In genomic region chr2:189798312-189799029, GRCh38 we compare ENCODE assay signal across 8 cellular contexts. TPM values are rescaled to one million over a fixed set of nuclear protein-coding genes. Genes with fewer than 3 reads are reported as not detected.
DNase-seq lines count a peak whose midpoint lies in the region; ATAC-seq, FAIRE-seq and TF ChIP-seq lines count a peak whose summit lies in the region.

No MANE protein-coding gene starts in this region.

- H3K4me3 Mint-ChIP-seq in endothelial cell (ENCODE audit: unreplicated experiment): no peak overlapping the region

- H3K27me3 Mint-ChIP-seq in endothelial cell (ENCODE audit: unreplicated experiment): no peaks in the 10 kb centered on the region

- no peak overlapping the region for H3K27ac Mint-ChIP-seq in endothelial cell (ENCODE audit: unreplicated experiment)

- TF ChIP-seq CTCF in D721Med (IDR thresholded peaks at IDR 0.05; ENCODE audit: insufficient read depth, missing control alignments) (peak; percentile 55), endothelial cell (IDR thresholded peaks at IDR 0.05; ENCODE audit: unreplicated experiment) (no peak)

- peaks cover 5% of the 10 kb centered on the region for H3K36me3 Mint-ChIP-seq in endothelial cell (ENCODE audit: low read depth, unreplicated experiment)

- no peak for DNase-seq in D721Med (ENCODE audit: insufficient read length, low spot score)
- DNase-seq in GM19239 (ENCODE audit: insufficient read length, low spot score): no peak
- DNase-seq in foreskin melanocyte: peak; percentile 29
- DNase-seq in substantia nigra (lab: John Stamatoyannopoulos, UW): peak in 1 of 49 donors; percentile 50
- DNase-seq in endothelial cell (ENCODE audit: low spot score): no peak
- no peak for DNase-seq in activated CD4-positive, alpha-beta T cell treated with anti-CD3 and anti-CD28 coated beads, Interleukin-2, amount 50 U/mL, for 1 hour

- H3K27ac ChIP-seq in substantia nigra (ENCODE audit: low read depth, low read length, poor library complexity, severe bottlenecking): peak overlapping the region; percentile 47

- H3K4me1 Mint-ChIP-seq in endothelial cell (ENCODE audit: unreplicated experiment): no peaks in the 10 kb centered on the region

- no peaks in the 10 kb centered on the region for H3K9me3 Mint-ChIP-seq in endothelial cell (ENCODE audit: unreplicated experiment)

- ATAC-seq in HG03571 (IDR thresholded peaks at IDR 0.05; ENCODE audit: unreplicated experiment): peak; percentile 70
- peak; percentile 93 for ATAC-seq in SK-N-SH treated with all-trans-retinoic acid at 6 μM for 48 hours

- FAIRE-seq in D721Med (lab: Jason Lieb, UNC) (peak; percentile 77), GM19239 (lab: Jason Lieb, UNC) (peak; percentile 79)

TF ChIP-seq in SK-N-SH treated with all-trans-retinoic acid at 6 μM for 48 hours, 23 proteins besides CTCF, POLR2A, EP300 and RAD21:
- no peak for TF ChIP-seq ZNF565 (CRISPR knock-in tag; conservative IDR thresholded peaks at IDR 0.05; ENCODE audit: low read depth)
- TF ChIP-seq TSHZ2 (CRISPR knock-in tag; IDR thresholded peaks at IDR 0.05): no peak
- no peak for TF ChIP-seq ISL1 (CRISPR knock-in tag; IDR thresholded peaks at IDR 0.05)
- no peak for TF ChIP-seq POU6F1 (CRISPR knock-in tag; IDR thresholded peaks at IDR 0.05; ENCODE audit: borderline replicate concordance, low read depth)
- no peak for TF ChIP-seq RARB (CRISPR knock-in tag; IDR thresholded peaks at IDR 0.05)
- TF ChIP-seq CREB5 (CRISPR knock-in tag; IDR thresholded peaks at IDR 0.05; ENCODE audit: low read depth): no peak

RNA-seq across cellular contexts. Expression of gene PMS1, which starts 14.2 kb away (rescaled TPM):
- 36.0 TPM for total RNA-seq in endothelial cell (ENCODE audit: unreplicated experiment)

RNA-seq across cellular contexts. Expression of gene ORMDL1, which starts 14.3 kb away (rescaled TPM):
- total RNA-seq in endothelial cell (ENCODE audit: unreplicated experiment): 60.7 TPM

RNA-seq across cellular contexts. Expression of gene OSGEPL1, which starts 35.9 kb away (rescaled TPM):
- 4.2 TPM for total RNA-seq in endothelial cell (ENCODE audit: unreplicated experiment)
